9 cellular contexts compared by ENCODE assay signal in the genomic region with DNA sequence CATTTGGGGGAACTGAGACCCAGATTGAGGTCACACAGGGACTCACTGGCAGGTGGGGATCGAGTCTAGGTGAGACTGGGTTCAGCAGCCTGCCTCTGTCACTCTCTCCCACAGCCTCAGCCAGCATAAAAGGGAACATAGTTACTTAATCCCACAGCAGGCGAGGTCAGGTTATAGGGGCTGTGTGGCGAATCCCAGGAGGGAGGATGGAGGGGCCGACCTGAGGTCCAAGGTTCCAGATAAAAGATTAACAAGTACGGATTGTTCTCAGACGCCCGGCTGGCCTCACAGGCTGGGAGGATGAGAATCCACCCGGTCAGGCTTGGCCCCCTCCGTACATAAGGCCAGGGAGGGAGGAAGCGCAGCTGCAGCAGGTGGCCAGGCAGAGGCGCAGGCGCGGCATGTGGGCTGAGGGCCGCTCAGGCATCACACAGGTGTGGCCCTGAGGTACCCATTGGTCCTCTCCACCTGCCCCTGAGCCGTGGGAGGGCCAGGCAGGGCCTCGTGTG. TPM values are rescaled to one million over a fixed set of nuclear protein-coding genes. Genes with fewer than 3 reads are reported as not detected.
A peak's percentile ranks its signal among the peaks of the same experiment; 100 is the strongest.
DNase-seq lines count a peak whose midpoint lies in the region; ATAC-seq and TF ChIP-seq lines count a peak whose summit lies in the region.
"Had no signal": no experiment of that assay in that cellular context is flagged by ENCODE, and none has a peak within 500 bp of the region (broad histone marks: within the 10 kb centered on the region; RNA-seq: fewer than 3 reads in every experiment).

No MANE protein-coding gene starts in this region.

- H3K36me3 Mint-ChIP-seq in H9 (ENCODE audit: insufficient read depth in 1 of 3, low read depth in 3 of 3), result no peaks in the 10 kb centered on the region

- H3K4ac ChIP-seq in H9 (ENCODE audit: low read depth, low read length), result no peak overlapping the region

- H3F3A ChIP-seq in smooth muscle cell (ENCODE audit: low read depth), result no peaks in the 10 kb centered on the region

- H2BK120ac ChIP-seq in H9 (ENCODE audit: low read depth, low read length, poor library complexity, severe bottlenecking), result no peak overlapping the region

- intact Hi-C loops in mucosa of descending colon (cut with DNase I, micrococcal nuclease) (no loop called here), vagina (cut with DNase I) (no loop called here)

- DNase-seq in H9 (peak; percentile 65), SW480 (ENCODE audit: low spot score) (peak; percentile 44), mucosa of descending colon (peak; percentile 47 to 87 (median 63)), BE2C (no peak), SIG-M5 (lab: John Stamatoyannopoulos, UW) (no peak), vagina (ENCODE audit: extremely low spot score in 2 of 2) (no peak), smooth muscle cell (lab: John Stamatoyannopoulos, UW; ENCODE audit: unreplicated experiment) (no peak)

- no peak overlapping the region for H2BK20ac ChIP-seq in H9 (ENCODE audit: low read depth, low read length, poor library complexity, severe bottlenecking)

- H3K4me1 ChIP-seq in H9 (ENCODE audit: insufficient read depth, low read length), result no peaks in the 10 kb centered on the region
- H3K4me1 ChIP-seq in mucosa of descending colon (ENCODE audit: low read depth), result peaks cover 30% of the 10 kb centered on the region
- H3K4me1 ChIP-seq in BE2C, result no peaks in the 10 kb centered on the region
- H3K4me1 ChIP-seq in vagina, result peaks cover 41% of the 10 kb centered on the region
- H3K4me1 ChIP-seq in smooth muscle cell (ENCODE audit: low read depth), result peaks cover 2% of the 10 kb centered on the region

- H3K27me3 Mint-ChIP-seq in H9 (ENCODE audit: low read depth), result peaks cover 17% of the 10 kb centered on the region

- no peak overlapping the region for H3K14ac ChIP-seq in H9 (ENCODE audit: insufficient read depth, low read length)

- no peak overlapping the region for H2BK5ac ChIP-seq in H9 (ENCODE audit: insufficient read length, low read length)

- H3K79me1 ChIP-seq in H9 (ENCODE audit: insufficient read depth, low read depth, low read length, poor library complexity, severe bottlenecking), result no peaks in the 10 kb centered on the region

- H3K27ac Mint-ChIP-seq in H9, result peak overlapping the region in 1 of 3 experiments; percentile 40; a peak in 1 of 7 replicates

- no CpG with 5 or more reads among the region's 16 CpGs for WGBS in H9 (ENCODE audit: extremely low coverage, insufficient read length, low lambda C conversion rate)
- 75% methylated on average over 16 of the region's 16 CpGs for WGBS in smooth muscle cell (ENCODE audit: low lambda C conversion rate)

- H3K27me3 ChIP-seq in H9 (ENCODE audit: insufficient read depth, low read length), result no peaks in the 10 kb centered on the region
- no peaks in the 10 kb centered on the region for H3K27me3 ChIP-seq in BE2C
- H3K27me3 ChIP-seq in vagina, result no peaks in the 10 kb centered on the region
- no peaks in the 10 kb centered on the region for H3K27me3 ChIP-seq in smooth muscle cell (ENCODE audit: low read depth)

- H3K4me3 ChIP-seq in mucosa of descending colon (no peak overlapping the region), BE2C (ENCODE audit: low read depth, low read length) (no peak overlapping the region), vagina (no peak overlapping the region), smooth muscle cell (no peak overlapping the region)

- no peaks in the 10 kb centered on the region for H3K79me2 ChIP-seq in H9 (ENCODE audit: insufficient read depth, low read length)
- H3K79me2 ChIP-seq in smooth muscle cell (ENCODE audit: low read depth), result no peaks in the 10 kb centered on the region

- peak; percentile 28; the same call in 1 of the 3 replicates for TF ChIP-seq CTCF in H9 (conservative IDR thresholded peaks at IDR 0.05)
- TF ChIP-seq CTCF in mucosa of descending colon (IDR thresholded peaks at IDR 0.05), result no peak
- TF ChIP-seq CTCF in BE2C (IDR thresholded peaks at IDR 0.05; ENCODE audit: low read depth, low read length), result no peak
- TF ChIP-seq CTCF in vagina (IDR thresholded peaks at IDR 0.05), result no peak
- TF ChIP-seq CTCF in smooth muscle cell (IDR thresholded peaks at IDR 0.05; ENCODE audit: borderline replicate concordance, insufficient read depth, poor library complexity, severe bottlenecking), result no peak

- no peak overlapping the region for H4K8ac ChIP-seq in H9 (replicated peaks; ENCODE audit: insufficient read length, low read depth, low read length)

- peaks cover 36 to 45% of the 10 kb centered on the region in 2 experiments for H3K4me1 Mint-ChIP-seq in H9

- no peaks in the 10 kb centered on the region for H3K9me3 ChIP-seq in H9 (ENCODE audit: control insufficient read depth, low read depth, low read length)
- H3K9me3 ChIP-seq in mucosa of descending colon, result no peaks in the 10 kb centered on the region
- no peaks in the 10 kb centered on the region for H3K9me3 ChIP-seq in BE2C
- H3K9me3 ChIP-seq in vagina, result no peaks in the 10 kb centered on the region
- no peaks in the 10 kb centered on the region for H3K9me3 ChIP-seq in smooth muscle cell (replicated peaks; ENCODE audit: low read depth)

- no peaks in the 10 kb centered on the region for H4K20me1 ChIP-seq in H9 (ENCODE audit: control insufficient read depth, insufficient read depth, insufficient read length)
- H4K20me1 ChIP-seq in smooth muscle cell (ENCODE audit: low read depth), result no peaks in the 10 kb centered on the region

- no peaks in the 10 kb centered on the region for H3K9me3 Mint-ChIP-seq in H9

- H3K27ac ChIP-seq in H9 (ENCODE audit: insufficient read length, low read depth, low read length), result no peak overlapping the region
- H3K27ac ChIP-seq in vagina, result no peak overlapping the region
- no peak overlapping the region for H3K27ac ChIP-seq in smooth muscle cell (ENCODE audit: low read depth)
- H3K27ac ChIP-seq: epithelial cell of prostate had no signal

- no peak overlapping the region for H2BK12ac ChIP-seq in H9 (ENCODE audit: insufficient read length, low read depth, low read length)

- no peak overlapping the region for H2AK5ac ChIP-seq in H9 (ENCODE audit: insufficient read length, low read length)

- ATAC-seq in GM18502 (IDR thresholded peaks at IDR 0.05; ENCODE audit: poor library complexity, unreplicated experiment) (peak; percentile 37), mucosa of descending colon (peak; percentile 63)

- H3K4me3 Mint-ChIP-seq in H9, result no peak overlapping the region

- no peak overlapping the region for H3T11ph ChIP-seq in H9 (ENCODE audit: low read length)

- H3K9ac ChIP-seq in H9 (ENCODE audit: extremely low read depth, insufficient read length, low read length) (no peak overlapping the region), smooth muscle cell (ENCODE audit: low read depth) (no peak overlapping the region)

- H2BK15ac ChIP-seq in H9 (ENCODE audit: low read depth, low read length), result no peak overlapping the region

- no peak overlapping the region for H3K23ac ChIP-seq in H9 (ENCODE audit: insufficient read length, low read depth, low read length)

- no peaks in the 10 kb centered on the region for H3K23me2 ChIP-seq in H9 (ENCODE audit: insufficient read length, low read depth, low read length, poor library complexity, severe bottlenecking)

- no peak overlapping the region for H3K56ac ChIP-seq in H9 (ENCODE audit: insufficient read length, low read depth, low read length)

- H2AFZ ChIP-seq in H9 (ENCODE audit: low read length) (no peak overlapping the region), smooth muscle cell (ENCODE audit: low read depth) (no peak overlapping the region)

- H4K91ac ChIP-seq in H9 (ENCODE audit: insufficient read length, low read depth, low read length), result no peak overlapping the region

- H3K18ac ChIP-seq in H9 (ENCODE audit: insufficient read length, low read depth, low read length), result no peak overlapping the region

- no peak for TF ChIP-seq POLR2A in vagina (IDR thresholded peaks at IDR 0.05)

- H3K4me2 ChIP-seq in H9 (ENCODE audit: insufficient read depth, insufficient read length, low read length), result no peak overlapping the region
- H3K4me2 ChIP-seq in smooth muscle cell, result no peak overlapping the region

- H3K36me3 ChIP-seq in mucosa of descending colon (ENCODE audit: low read depth), result no peaks in the 10 kb centered on the region
- no peaks in the 10 kb centered on the region for H3K36me3 ChIP-seq in BE2C
- no peaks in the 10 kb centered on the region for H3K36me3 ChIP-seq in vagina
- H3K36me3 ChIP-seq in smooth muscle cell (ENCODE audit: low read depth), result no peaks in the 10 kb centered on the region

- no peak overlapping the region for H4K5ac ChIP-seq in H9 (ENCODE audit: insufficient read length, low read depth, low read length)

RNA-seq across cellular contexts. Expression of gene SUSD3, which starts 3.3 kb away (rescaled TPM):
- total RNA-seq in H9 (2021) (7.8 and 9.0 TPM in 2 replicates), mucosa of descending colon (1 to 10 TPM; 1.2 to 2.5 (median 1.8) TPM), vagina (25.0 TPM), smooth muscle cell (not detected in 2 replicates)
- 1.0 TPM for polyA plus RNA-seq in BE2C (2012; ENCODE audit: insufficient read depth, insufficient read length, low read depth)
- polyA plus RNA-seq in smooth muscle cell, result 0.34 TPM in 1 of 2 replicates, not detected in the other

RNA-seq across cellular contexts. Expression of gene CARD19, which starts 34.2 kb away (rescaled TPM):
- total RNA-seq in H9 (2021), result 21.4 and 23.6 TPM in 2 replicates
- total RNA-seq in mucosa of descending colon, result 10 to 100 TPM; 39.1 to 47.8 (median 44.2) TPM
- 90.7 TPM for polyA plus RNA-seq in BE2C (2012; ENCODE audit: insufficient read depth, insufficient read length, low read depth)
- total RNA-seq in vagina, result 63.3 TPM
- total RNA-seq in smooth muscle cell, result 41.6 and 86.0 TPM in 2 replicates
- polyA plus RNA-seq in smooth muscle cell, result 88.1 TPM in 2 replicates

Comparison
In these comparisons a context has a peak if more than half of its experiments do, and no peak if none do; other contexts are left out.
1. DNase-seq: peak in H9 (single experiment), SW480 (single experiment) and mucosa of descending colon (3 of 3); none in BE2C (single experiment), SIG-M5 (single experiment), vagina (0 of 2) and smooth muscle cell (single experiment).